In the genomic region with DNA sequence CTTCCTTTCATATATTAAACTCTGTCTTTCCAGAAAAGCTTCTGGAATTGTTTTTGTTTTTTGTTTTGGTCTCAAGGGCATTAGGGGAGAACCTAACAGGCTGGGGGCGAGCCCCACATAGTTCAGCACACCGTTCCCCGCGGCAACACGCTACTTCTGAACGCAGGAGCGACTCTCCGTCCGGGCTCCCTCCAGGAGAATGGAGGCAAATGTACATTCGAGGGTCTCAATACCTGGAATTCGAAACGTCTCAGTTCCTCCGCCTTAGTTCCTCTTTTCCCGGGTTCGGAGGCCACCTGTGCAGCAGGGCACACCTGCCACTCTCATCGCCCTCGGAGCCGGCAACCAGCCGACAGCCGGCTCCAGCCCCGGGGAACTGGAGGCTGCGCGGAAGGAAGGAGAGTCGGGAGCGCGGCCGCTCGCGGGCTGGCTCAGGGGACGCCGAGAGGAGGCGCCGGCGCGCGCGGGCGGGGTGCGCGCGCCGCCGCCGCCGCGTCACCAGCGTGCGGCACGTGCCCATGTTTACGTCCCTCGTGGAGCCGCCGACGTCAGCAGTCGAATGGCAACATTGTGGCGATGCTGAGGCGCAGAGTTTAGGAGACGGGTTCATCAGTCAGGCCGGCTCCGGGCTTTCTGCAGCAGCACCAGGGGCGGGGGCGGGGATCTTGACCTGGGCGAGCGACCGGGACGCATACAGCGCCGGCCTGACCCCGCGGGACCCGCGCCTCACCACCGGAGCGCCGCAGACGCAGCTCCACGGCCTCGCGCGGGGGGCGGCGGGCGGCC, we compare ENCODE assay signal across 8 cellular contexts. TPM values are rescaled to one million over a fixed set of nuclear protein-coding genes. Genes with fewer than 3 reads are reported as not detected.
DNase-seq lines count a peak whose midpoint lies in the region; ATAC-seq and TF ChIP-seq lines count a peak whose summit lies in the region.

A gene with protein sequence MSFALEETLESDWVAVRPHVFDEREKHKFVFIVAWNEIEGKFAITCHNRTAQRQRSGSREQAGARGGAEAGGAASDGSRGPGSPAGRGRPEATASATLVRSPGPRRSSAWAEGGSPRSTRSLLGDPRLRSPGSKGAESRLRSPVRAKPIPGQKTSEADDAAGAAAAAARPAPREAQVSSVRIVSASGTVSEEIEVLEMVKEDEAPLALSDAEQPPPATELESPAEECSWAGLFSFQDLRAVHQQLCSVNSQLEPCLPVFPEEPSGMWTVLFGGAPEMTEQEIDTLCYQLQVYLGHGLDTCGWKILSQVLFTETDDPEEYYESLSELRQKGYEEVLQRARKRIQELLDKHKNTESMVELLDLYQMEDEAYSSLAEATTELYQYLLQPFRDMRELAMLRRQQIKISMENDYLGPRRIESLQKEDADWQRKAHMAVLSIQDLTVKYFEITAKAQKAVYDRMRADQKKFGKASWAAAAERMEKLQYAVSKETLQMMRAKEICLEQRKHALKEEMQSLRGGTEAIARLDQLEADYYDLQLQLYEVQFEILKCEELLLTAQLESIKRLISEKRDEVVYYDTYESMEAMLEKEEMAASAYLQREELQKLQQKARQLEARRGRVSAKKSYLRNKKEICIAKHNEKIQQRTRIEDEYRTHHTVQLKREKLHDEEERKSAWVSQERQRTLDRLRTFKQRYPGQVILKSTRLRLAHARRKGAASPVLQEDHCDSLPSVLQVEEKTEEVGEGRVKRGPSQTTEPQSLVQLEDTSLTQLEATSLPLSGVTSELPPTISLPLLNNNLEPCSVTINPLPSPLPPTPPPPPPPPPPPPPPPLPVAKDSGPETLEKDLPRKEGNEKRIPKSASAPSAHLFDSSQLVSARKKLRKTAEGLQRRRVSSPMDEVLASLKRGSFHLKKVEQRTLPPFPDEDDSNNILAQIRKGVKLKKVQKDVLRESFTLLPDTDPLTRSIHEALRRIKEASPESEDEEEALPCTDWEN (plus strand): TSS at position 554 of the 786 bp plus-strand sequence. CDS start 520 bp downstream, outside the sequence.

- intact Hi-C loops in lower leg skin (cut with DNase I; ENCODE audit: low total_unique reads), result no loop called here

- TF ChIP-seq CTCF in lower leg skin (IDR thresholded peaks at IDR 0.05), result no peak

- TF ChIP-seq POLR2A in lower leg skin (IDR thresholded peaks at IDR 0.05), result peak in 1 of 2 donors; percentile 30

- ATAC-seq in GM19043 (IDR thresholded peaks at IDR 0.05; ENCODE audit: low read depth, unreplicated experiment), result peak; percentile 54
- ATAC-seq in HG03342 (IDR thresholded peaks at IDR 0.05; ENCODE audit: unreplicated experiment), result peak; percentile 70

- DNase-seq in AG20443 (ENCODE audit: low spot score) (peak; percentile 98), NCI-H510A treated with DMSO at 0.1 percent for 48 hours (lab: John Stamatoyannopoulos, UW) (peak; percentile 52), dermis microvascular lymphatic vessel endothelial cell (ENCODE audit: low read depth in 2 of 2) (peak; percentile 60 to 85), lower leg skin (ENCODE audit: low spot score in 2 of 2) (peak; percentile 85 to 96)
- DNase-seq in activated CD4-positive, alpha-beta T cell treated with anti-CD3 and anti-CD28 coated beads, Interleukin-2, amount 50 U/mL, for 4 hours, result peak; percentile 75 to 78
- peak; percentile 82 to 83 for DNase-seq in stimulated activated CD4-positive, alpha-beta T cell treated with anti-CD3 and anti-CD28 coated beads, Interleukin-4, amount 100 ng/mL, for 4 hours

- peak within 1 kb of the TSS; percentile 80 for H3K4me3 ChIP-seq in lower leg skin (ENCODE audit: low read depth, poor library complexity, severe bottlenecking)

- 0 to 1% methylated on average over 32 to 68 of the region's 83 CpGs for WGBS in lower leg skin, 2 donors

RNA-seq across cellular contexts. Expression of the gene that starts here (rescaled TPM):
- 9.1 and 10.1 TPM in 2 replicates for total RNA-seq in dermis microvascular lymphatic vessel endothelial cell
- total RNA-seq in lower leg skin, result 10 to 100 TPM; 25.6 to 38.8 (median 30.5) TPM

Comparison
In these comparisons a context has a peak if more than half of its experiments do, and no peak if none do; other contexts are left out.
1. Peak in every context shown above with its lines: DNase-seq, ATAC-seq and H3K4me3 ChIP-seq.